1 cellular context compared by ENCODE assay signal in the genomic region with DNA sequence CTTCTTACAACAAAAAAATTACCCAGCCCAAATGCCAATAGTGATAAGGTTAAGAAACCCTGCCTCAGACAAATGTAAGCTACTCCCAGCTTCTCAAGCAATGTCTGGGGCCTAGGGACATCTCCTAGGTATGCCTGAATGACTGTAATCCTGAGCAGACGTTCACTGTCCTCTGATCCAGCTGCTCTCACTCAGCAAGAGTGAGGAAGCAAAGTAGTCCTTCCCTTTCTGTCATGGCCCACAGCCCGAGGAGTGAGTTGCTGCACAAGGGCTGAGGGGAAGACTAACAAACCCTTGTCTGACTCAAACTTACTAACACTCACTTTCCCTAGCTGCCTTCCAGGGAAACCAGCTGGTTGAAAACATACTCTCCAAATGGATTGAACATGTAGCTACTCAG.
TF ChIP-seq lines count a peak whose summit lies in the region.

No MANE protein-coding gene starts in this region.

TF ChIP-seq in A549, 52 proteins besides CTCF, POLR2A, EP300 and RAD21 (continued from another document):
- TF ChIP-seq POLR2AphosphoS2 (conservative IDR thresholded peaks at IDR 0.05; ENCODE audit: low read length) (no peak), NFE2L2 (conservative IDR thresholded peaks at IDR 0.05; ENCODE audit: low read length) (no peak)
